7 cellular contexts compared by ENCODE assay signal in genomic region chr22:39300198-39300830, GRCh38. TPM values are rescaled to one million over a fixed set of nuclear protein-coding genes. Genes with fewer than 3 reads are reported as not detected.
DNase-seq lines count a peak whose midpoint lies in the region; ATAC-seq and TF ChIP-seq lines count a peak whose summit lies in the region.

No MANE protein-coding gene starts in this region.

- peak overlapping the region; percentile 21 to 91 (median 58) for H3K4me3 Mint-ChIP-seq in IgD-negative memory B cell
- no peak overlapping the region for H3K4me3 Mint-ChIP-seq in activated T-cell treated with anti-CD3 and anti-CD28 coated beads, Interleukin-2, amount 50 U/mL, for 72 hours

- H3K4me2 ChIP-seq in MM.1S (ENCODE audit: low read depth, low read length) = no peak overlapping the region

- peaks cover 2% of the 10 kb centered on the region for H3K27me3 Mint-ChIP-seq in IgD-negative memory B cell
- H3K27me3 Mint-ChIP-seq in activated T-cell treated with anti-CD3 and anti-CD28 coated beads, Interleukin-2, amount 50 U/mL, for 72 hours (ENCODE audit: low read depth) = peaks cover 33% of the 10 kb centered on the region

- no peaks in the 10 kb centered on the region for H3K9me3 Mint-ChIP-seq in IgD-negative memory B cell
- H3K9me3 Mint-ChIP-seq in activated T-cell treated with anti-CD3 and anti-CD28 coated beads, Interleukin-2, amount 50 U/mL, for 72 hours = no peaks in the 10 kb centered on the region

- H3K27ac Mint-ChIP-seq in IgD-negative memory B cell = peak overlapping the region in 2 of 3 donors; percentile 42 to 47
- H3K27ac Mint-ChIP-seq in activated T-cell treated with anti-CD3 and anti-CD28 coated beads, Interleukin-2, amount 50 U/mL, for 72 hours = no peak overlapping the region

- DNase-seq in astrocyte of the hippocampus (ENCODE audit: low read depth, low spot score) (peak; percentile 22), lower lobe of right lung (peak; percentile 76), thoracic aorta (ENCODE audit: low spot score) (no peak), MM.1S (no peak)
- no peak for DNase-seq in activated CD8-positive, alpha-beta memory T cell treated with anti-CD3 and anti-CD28 coated beads for 24 hours
- no peak for DNase-seq in activated T-cell treated with anti-CD3 and anti-CD28 coated beads, Interleukin-2, amount 50 U/mL, for 72 hours

- H3K9ac ChIP-seq in MM.1S (ENCODE audit: low read length) = no peak overlapping the region

- no peaks in the 10 kb centered on the region for H3K79me2 ChIP-seq in MM.1S (ENCODE audit: low read length)

- H3K36me3 Mint-ChIP-seq in IgD-negative memory B cell = no peaks in the 10 kb centered on the region
- no peaks in the 10 kb centered on the region for H3K36me3 Mint-ChIP-seq in activated T-cell treated with anti-CD3 and anti-CD28 coated beads, Interleukin-2, amount 50 U/mL, for 72 hours (ENCODE audit: insufficient read depth in 2 of 2)

- H3K4me3 ChIP-seq in lower lobe of right lung = peak overlapping the region; percentile 29
- peak overlapping the region; percentile 59 for H3K4me3 ChIP-seq in thoracic aorta
- H3K4me3 ChIP-seq in MM.1S (ENCODE audit: low read length) = no peak overlapping the region

- TF ChIP-seq CTCF in lower lobe of right lung (IDR thresholded peaks at IDR 0.05) (peak; percentile 21), thoracic aorta (IDR thresholded peaks at IDR 0.05) (peak; percentile 9), MM.1S (IDR thresholded peaks at IDR 0.05; ENCODE audit: low read length) (no peak)

- H3K9me3 ChIP-seq in lower lobe of right lung = no peaks in the 10 kb centered on the region
- no peaks in the 10 kb centered on the region for H3K9me3 ChIP-seq in thoracic aorta
- no peaks in the 10 kb centered on the region for H3K9me3 ChIP-seq in MM.1S (replicated peaks; ENCODE audit: insufficient read depth, low read length)

- intact Hi-C loops in lower lobe of right lung (cut with DNase I) = no loop called here

- H3K4me1 Mint-ChIP-seq in IgD-negative memory B cell = peaks cover 15 to 23% (median 19%) of the 10 kb centered on the region in 3 donors
- peaks cover 9% of the 10 kb centered on the region for H3K4me1 Mint-ChIP-seq in activated T-cell treated with anti-CD3 and anti-CD28 coated beads, Interleukin-2, amount 50 U/mL, for 72 hours (ENCODE audit: low read depth)

- no peak overlapping the region for H2AFZ ChIP-seq in MM.1S (ENCODE audit: low read length)

- H3F3A ChIP-seq in MM.1S (ENCODE audit: insufficient read depth, low read length) = no peaks in the 10 kb centered on the region

- H3K9me2 ChIP-seq in MM.1S (replicated peaks; ENCODE audit: insufficient read depth, low read length) = no peaks in the 10 kb centered on the region

- peak overlapping the region; percentile 68 for H3K27ac ChIP-seq in lower lobe of right lung
- H3K27ac ChIP-seq in thoracic aorta = peak overlapping the region; percentile 37 to 52
- H3K27ac ChIP-seq in MM.1S (ENCODE audit: low read length) = no peak overlapping the region

- ATAC-seq in lower lobe of right lung = peak; percentile 45 to 67
- ATAC-seq in thoracic aorta (ENCODE audit: insufficient number of reproducible peaks, low FRiP score, low read depth) = no peak
- ATAC-seq in activated T-cell treated with anti-CD3 and anti-CD28 coated beads, Interleukin-2, amount 50 U/mL, for 72 hours (replicated peaks in 1 of 2) = no peak

- peaks cover 49% of the 10 kb centered on the region for H3K4me1 ChIP-seq in lower lobe of right lung
- H3K4me1 ChIP-seq in thoracic aorta (ENCODE audit: control insufficient read depth in 1 of 2, low read depth in 2 of 2) = peaks cover 30 to 45% of the 10 kb centered on the region in 2 donors
- H3K4me1 ChIP-seq in MM.1S (ENCODE audit: low read length) = peaks cover 9% of the 10 kb centered on the region

- H3K27me3 ChIP-seq in lower lobe of right lung (ENCODE audit: low read depth) (no peaks in the 10 kb centered on the region), thoracic aorta (replicated peaks; ENCODE audit: insufficient read depth) (no peaks in the 10 kb centered on the region), MM.1S (replicated peaks; ENCODE audit: insufficient read depth, low read length) (no peaks in the 10 kb centered on the region)

- H3K36me3 ChIP-seq in lower lobe of right lung = no peaks in the 10 kb centered on the region
- no peaks in the 10 kb centered on the region for H3K36me3 ChIP-seq in thoracic aorta
- H3K36me3 ChIP-seq in MM.1S (replicated peaks; ENCODE audit: insufficient read depth, low read length) = no peaks in the 10 kb centered on the region

- no peaks in the 10 kb centered on the region for H4K20me1 ChIP-seq in MM.1S (ENCODE audit: insufficient read depth, low read length)

RNA-seq across cellular contexts. Expression of gene RPL3, which starts 19.1 kb away (rescaled TPM):
- polyA plus RNA-seq in IgD-negative memory B cell = 4,030 TPM
- total RNA-seq in lower lobe of right lung (1,467 TPM), thoracic aorta (1,000 to 10,000 TPM in 1 of 2 donors, 100 to 1,000 TPM in 1; 908 to 1,235 TPM)
- 1,000 to 10,000 TPM; 3,380 to 3,455 TPM for total RNA-seq in activated T-cell treated with anti-CD3 and anti-CD28 coated beads, Interleukin-2, amount 50 U/mL, for 72 hours

RNA-seq across cellular contexts. Expression of gene SYNGR1, which starts 49.5 kb away (rescaled TPM):
- polyA plus RNA-seq in IgD-negative memory B cell = 9.1 TPM
- total RNA-seq in lower lobe of right lung (13.4 TPM), thoracic aorta (10 to 100 TPM in 1 of 2 donors, 1 to 10 TPM in 1; 9.1 to 12.9 TPM)
- total RNA-seq in activated T-cell treated with anti-CD3 and anti-CD28 coated beads, Interleukin-2, amount 50 U/mL, for 72 hours = 1 to 10 TPM; 4.4 to 5.3 TPM

RNA-seq across cellular contexts. Expression of gene PDGFB, which starts 55.5 kb away (rescaled TPM):
- 0.24 TPM for polyA plus RNA-seq in IgD-negative memory B cell
- 30.5 TPM for total RNA-seq in lower lobe of right lung
- 10 to 100 TPM; 10.8 to 12.6 TPM for total RNA-seq in thoracic aorta
- 1 to 10 TPM; 2.9 to 4.6 TPM for total RNA-seq in activated T-cell treated with anti-CD3 and anti-CD28 coated beads, Interleukin-2, amount 50 U/mL, for 72 hours

Comparison
In these comparisons a context has a peak if more than half of its experiments do, and no peak if none do; other contexts are left out.
1. H3K4me3 Mint-ChIP-seq: peak in IgD-negative memory B cell (4 of 4); none in activated T-cell treated with anti-CD3 and anti-CD28 coated beads, Interleukin-2, amount 50 U/mL, for 72 hours (0 of 2).
2. DNase-seq: peak in astrocyte of the hippocampus (single experiment) and lower lobe of right lung (single experiment); none in thoracic aorta (single experiment), activated CD8-positive, alpha-beta memory T cell treated with anti-CD3 and anti-CD28 coated beads for 24 hours (single experiment), MM.1S (single experiment) and activated T-cell treated with anti-CD3 and anti-CD28 coated beads, Interleukin-2, amount 50 U/mL, for 72 hours (0 of 2).
3. ATAC-seq: peak in lower lobe of right lung (2 of 2); none in thoracic aorta (single experiment) and activated T-cell treated with anti-CD3 and anti-CD28 coated beads, Interleukin-2, amount 50 U/mL, for 72 hours (0 of 2).